Comparison of ENCODE assay signal across 31 cellular contexts in genomic region chr15:100812802-100813201, GRCh38.
"Had no signal": no experiment of that assay in that cellular context is flagged by ENCODE, and none has a peak within 500 bp of the region (broad histone marks: within the 10 kb centered on the region; RNA-seq: fewer than 3 reads in every experiment).

No MANE protein-coding gene starts in this region.

- H3K27me3 ChIP-seq: adrenal gland, body of pancreas, gastrocnemius medialis, left lung, suprapubic skin, tibial artery, upper lobe of right lung had no signal

- H3K4me1 ChIP-seq: adrenal gland, body of pancreas, gastrocnemius medialis, left lung, lower lobe of right lung, suprapubic skin, tibial artery, upper lobe of right lung had no signal

- H3K27me3 Mint-ChIP-seq: activated CD4-positive, alpha-beta T cell treated with anti-CD3 and anti-CD28 coated beads, Interleukin-2, amount 10 ng/mL, durations not matched to agents 24 days and 14 days had no signal

- H3K9me3 ChIP-seq: body of pancreas, gastrocnemius medialis, suprapubic skin had no signal

- H3K27ac Mint-ChIP-seq: activated CD4-positive, alpha-beta memory T cell treated with anti-CD3 and anti-CD28 coated beads for 36 hours; activated CD4-positive, alpha-beta T cell treated with anti-CD3 and anti-CD28 coated beads, Interleukin-2, amount 10 ng/mL, durations not matched to agents 24 days and 14 days; activated naive CD4-positive, alpha-beta T cell treated with anti-CD3 and anti-CD28 coated beads for 36 hours; activated naive CD8-positive, alpha-beta T cell treated with anti-CD3 and anti-CD28 coated beads for 36 hours; activated T-helper 1 cell treated with anti-CD3 and anti-CD28 coated beads, Interleukin-12 subunit alpha, Interleukin-12 subunit beta, Interleukin-2, Interleukin-4 antibody, amounts not matched to agents 30 ng/mL and 10 ng/mL and 1 ng/mL, durations not matched to agents 14 hours and 24 hours and 36 hours; naive thymus-derived CD8-positive, alpha-beta T cell had no signal

- H3K27ac ChIP-seq: adrenal gland, body of pancreas, coronary artery, dorsolateral prefrontal cortex, gastrocnemius medialis, left lung, lower lobe of right lung, suprapubic skin, tibial artery, upper lobe of right lung, VCaP had no signal

- DNase-seq: activated CD4-positive, alpha-beta memory T cell treated with anti-CD3 and anti-CD28 coated beads for 36 hours; activated CD4-positive, alpha-beta T cell treated with anti-CD3 and anti-CD28 coated beads, Interleukin-2, amount 10 ng/mL, durations not matched to agents 24 days and 14 days; activated CD8-positive, alpha-beta memory T cell treated with anti-CD3 and anti-CD28 coated beads, Interleukin-2, amount 50 U/mL, for 4 hours; activated effector memory CD4-positive, alpha-beta T cell treated with anti-CD3 and anti-CD28 coated beads, Interleukin-2, amount 50 U/mL, for 16 hours; activated naive CD4-positive, alpha-beta T cell treated with anti-CD3 and anti-CD28 coated beads for 36 hours; activated naive CD8-positive, alpha-beta T cell treated with anti-CD3 and anti-CD28 coated beads for 36 hours; activated T-cell treated with anti-CD3 and anti-CD28 coated beads, Interleukin-2, amount 50 U/mL, for 1 hour; adrenal gland; aorta; body of pancreas; cerebellar nuclear complex; dorsolateral prefrontal cortex; effector memory CD4-positive, alpha-beta T cell; gastrocnemius medialis; glutamatergic neuron; left lung; lower lobe of right lung; mesenchymal stem cell; naive thymus-derived CD8-positive, alpha-beta T cell; posterior cingulate gyrus; right cardiac atrium; stimulated activated CD4-positive, alpha-beta T cell treated with anti-CD3 and anti-CD28 coated beads, Interleukin-15, amount 100 ng/mL, for 24 hours; stimulated activated CD4-positive, alpha-beta T cell treated with anti-CD3 and anti-CD28 coated beads, Interleukin-2, amount 100 ng/mL, for 24 hours; stimulated activated naive CD4-positive, alpha-beta T cell; tibial artery; upper lobe of right lung had no signal

- H3K4me1 Mint-ChIP-seq: activated CD4-positive, alpha-beta T cell treated with anti-CD3 and anti-CD28 coated beads, Interleukin-2, amount 10 ng/mL, durations not matched to agents 24 days and 14 days; activated naive CD8-positive, alpha-beta T cell treated with anti-CD3 and anti-CD28 coated beads for 36 hours; naive thymus-derived CD8-positive, alpha-beta T cell had no signal

- H3K36me3 Mint-ChIP-seq: activated CD4-positive, alpha-beta memory T cell treated with anti-CD3 and anti-CD28 coated beads for 36 hours; activated naive CD8-positive, alpha-beta T cell treated with anti-CD3 and anti-CD28 coated beads for 36 hours had no signal

- H3K4me3 Mint-ChIP-seq: activated CD4-positive, alpha-beta memory T cell treated with anti-CD3 and anti-CD28 coated beads for 36 hours; activated CD4-positive, alpha-beta T cell treated with anti-CD3 and anti-CD28 coated beads, Interleukin-2, amount 10 ng/mL, durations not matched to agents 24 days and 14 days; activated naive CD4-positive, alpha-beta T cell treated with anti-CD3 and anti-CD28 coated beads for 36 hours; activated naive CD8-positive, alpha-beta T cell treated with anti-CD3 and anti-CD28 coated beads for 36 hours; activated T-helper 1 cell treated with anti-CD3 and anti-CD28 coated beads, Interleukin-12 subunit alpha, Interleukin-12 subunit beta, Interleukin-2, Interleukin-4 antibody, amounts not matched to agents 30 ng/mL and 10 ng/mL and 1 ng/mL, durations not matched to agents 14 hours and 24 hours and 36 hours; naive thymus-derived CD8-positive, alpha-beta T cell had no signal

- H3K4me3 ChIP-seq: adrenal gland, body of pancreas, coronary artery, dorsolateral prefrontal cortex, gastrocnemius medialis, left lung, lower lobe of right lung, suprapubic skin, tibial artery, upper lobe of right lung had no signal

- H3K36me3 ChIP-seq: adrenal gland, gastrocnemius medialis, left lung, lower lobe of right lung, suprapubic skin, tibial artery, upper lobe of right lung had no signal

- ATAC-seq: activated CD4-positive, CD25-positive, alpha-beta regulatory T cell treated with anti-CD3 and anti-CD28 coated beads, Interleukin-2, amount 50 U/mL, for 24 hours; body of pancreas; gastrocnemius medialis; left lung; lower lobe of right lung; naive thymus-derived CD8-positive, alpha-beta T cell; right cardiac atrium; upper lobe of right lung had no signal
